Comparison of ENCODE assay signal across 8 cellular contexts in genomic region chr6:85677243-85677956, GRCh38. TPM values are rescaled to one million over a fixed set of nuclear protein-coding genes. Genes with fewer than 3 reads are reported as not detected.
DNase-seq lines count a peak whose midpoint lies in the region; ATAC-seq and TF ChIP-seq lines count a peak whose summit lies in the region.

No MANE protein-coding gene starts in this region.

- H2AFZ ChIP-seq in mammary epithelial cell (ENCODE audit: low read depth, low read length) (no peak overlapping the region), mesenchymal stem cell (ENCODE audit: low read depth, low read length) (no peak overlapping the region)

- intact Hi-C loops in mammary epithelial cell (cut with micrococcal nuclease), result loop anchor here (5.0 to 10.0 kb wide), 3 partner anchors 53 to 320 kb away; partner anchors contain the start of gene SNX14

- H3K9ac ChIP-seq in mammary epithelial cell (ENCODE audit: insufficient read depth, low read length) (peak overlapping the region; percentile 99), mesenchymal stem cell (ENCODE audit: low read length) (peak overlapping the region; percentile 97)

- no peak overlapping the region for H4K8ac ChIP-seq in mesenchymal stem cell (ENCODE audit: low read length)

- H3K4me1 ChIP-seq in mammary epithelial cell (ENCODE audit: insufficient read depth, low read length) (peaks cover 22% of the 10 kb centered on the region), mesenchymal stem cell (ENCODE audit: control insufficient read depth, insufficient read depth, low read depth, low read length) (peaks cover 2% of the 10 kb centered on the region), urinary bladder (ENCODE audit: insufficient read depth) (no peaks in the 10 kb centered on the region)

- H2BK15ac ChIP-seq in mesenchymal stem cell (ENCODE audit: low read depth, poor library complexity, severe bottlenecking), result no peak overlapping the region

- no peak overlapping the region for H2BK5ac ChIP-seq in mesenchymal stem cell (ENCODE audit: low read depth, low read length, poor library complexity, severe bottlenecking)

- BruUV-seq in mammary epithelial cell (replicated peaks; lab: Mats Ljungman, UMichigan), result no TSS peak

- whole genome bisulfite sequencing in mammary epithelial cell (ENCODE audit: low coverage, missing lambda C conversion rate), result under 1% methylated on average over 12 of the region's 12 CpGs
- under 1% methylated on average over 9 of the region's 12 CpGs for WGBS in mesenchymal stem cell
- under 1% methylated on average over 12 of the region's 12 CpGs for WGBS in urinary bladder

- no peak for ATAC-seq in GM18502 (IDR thresholded peaks at IDR 0.05; ENCODE audit: poor library complexity, unreplicated experiment)
- no peak for ATAC-seq in GM18520 (IDR thresholded peaks at IDR 0.05; ENCODE audit: unreplicated experiment)

- no peak overlapping the region for H2BK120ac ChIP-seq in mesenchymal stem cell (ENCODE audit: low read depth, low read length)

- H3K79me2 ChIP-seq in mammary epithelial cell (ENCODE audit: insufficient read depth, low read length), result peaks cover 54% of the 10 kb centered on the region

- dilution Hi-C loops in mammary epithelial cell (cut with HindIII; ENCODE audit: low sequenced_read_pairs), result loop anchor here (5.0 kb wide), 2 partner anchors 35 to 80 kb away; partner anchors contain the start of gene SYNCRIP

- H3K4me2 ChIP-seq in mammary epithelial cell (ENCODE audit: insufficient read depth, low read depth, low read length) (peak overlapping the region; percentile 80), mesenchymal stem cell (ENCODE audit: low read length, poor library complexity, severe bottlenecking) (no peak overlapping the region)

- H3K36me3 ChIP-seq in mammary epithelial cell (ENCODE audit: insufficient read depth, low read length) (peaks cover 28% of the 10 kb centered on the region), mesenchymal stem cell (ENCODE audit: control insufficient read depth in 1 of 2, insufficient read depth in 2 of 2, low read depth in 1 of 2, low read length in 2 of 2) (peaks cover 0 to 42% of the 10 kb centered on the region in 2 experiments), urinary bladder (ENCODE audit: insufficient read depth) (no peaks in the 10 kb centered on the region)

- H3K9me3 ChIP-seq in mammary epithelial cell (replicated peaks; ENCODE audit: insufficient read depth, low read length) (no peaks in the 10 kb centered on the region), mesenchymal stem cell (ENCODE audit: control insufficient read depth, low read length) (no peaks in the 10 kb centered on the region)

- no peak overlapping the region for H2AK5ac ChIP-seq in mesenchymal stem cell (ENCODE audit: low read length, severe bottlenecking)

- H3K27me3 ChIP-seq in mammary epithelial cell (ENCODE audit: insufficient read depth, low read length) (no peaks in the 10 kb centered on the region), mesenchymal stem cell (ENCODE audit: control insufficient read depth in 1 of 2, insufficient read depth in 1 of 2, low read length in 2 of 2) (no peaks in the 10 kb centered on the region)

- no peak overlapping the region for H2BK12ac ChIP-seq in mesenchymal stem cell (ENCODE audit: low read length in 2 of 2)

- no peak overlapping the region for H3K18ac ChIP-seq in mesenchymal stem cell (ENCODE audit: low read depth in 1 of 2, low read length in 2 of 2)

- no peak overlapping the region for H3K14ac ChIP-seq in mesenchymal stem cell (ENCODE audit: low read length in 2 of 2)

- H3K23ac ChIP-seq in mesenchymal stem cell (ENCODE audit: low read length in 2 of 2), result no peak overlapping the region

- peaks cover 2% of the 10 kb centered on the region for H3K79me1 ChIP-seq in mesenchymal stem cell (replicated peaks; ENCODE audit: low read length, poor library complexity, severe bottlenecking)

- CTCF ChIA-PET in mammary epithelial cell (lab: Charles Lee; ENCODE audit: low non-redundant PET), result no interaction called here

- H3K27ac ChIP-seq in mammary epithelial cell (ENCODE audit: insufficient read depth, low read depth, low read length), result peak overlapping the region; percentile 80
- no peak overlapping the region for H3K27ac ChIP-seq in mesenchymal stem cell (ENCODE audit: low read length, poor library complexity, severe bottlenecking)
- no peak overlapping the region for H3K27ac ChIP-seq in urinary bladder (ENCODE audit: low read depth)

- no peak overlapping the region for H4K91ac ChIP-seq in mesenchymal stem cell (ENCODE audit: low read length)

- DNase-seq in EL, result peak; percentile 20
- peak; percentile 40 for DNase-seq in LHCN-M2 (ENCODE audit: low read depth)
- no peak for DNase-seq in mammary epithelial cell
- DNase-seq in mesenchymal stem cell, result peak; percentile 79
- no peak for DNase-seq in iPS-NIHi7 (ENCODE audit: extremely low spot score)

- in situ Hi-C loops in mammary epithelial cell (cut with MboI; ENCODE audit: low sequenced_read_pairs in 2 of 2), result loop anchor here in 1 of 2 donors (5.0 kb wide), 1 partner anchor 35 kb away; the partner anchor contains the start of gene SYNCRIP

- H3K4me3 ChIP-seq in mammary epithelial cell (replicated peaks in 1 of 3; ENCODE audit: insufficient read depth in 1 of 3, low read depth in 2 of 3, low read length in 3 of 3) (peak overlapping the region; percentile 73 to 92 (median 90)), mesenchymal stem cell (ENCODE audit: insufficient read depth in 1 of 2, low read depth in 1 of 2, low read length in 2 of 2) (peak overlapping the region; percentile 41 to 95), urinary bladder (ENCODE audit: low read depth, low read length) (peak overlapping the region; percentile 90)

- peak in 1 of 2 donors; percentile 36 for TF ChIP-seq CTCF in mammary epithelial cell (conservative IDR thresholded peaks at IDR 0.05 in 1 of 2, IDR thresholded peaks at IDR 0.05 in 1 of 2; ENCODE audit: extremely low read depth in 1 of 2, insufficient read depth in 1 of 2, low read depth in 1 of 2, low read length in 2 of 2)

- no peak overlapping the region for H3K4ac ChIP-seq in mesenchymal stem cell (ENCODE audit: low read depth in 1 of 2, low read length in 2 of 2)

- H4K20me1 ChIP-seq in mammary epithelial cell (ENCODE audit: insufficient read depth, low read length), result peaks cover 6% of the 10 kb centered on the region

RNA-seq across cellular contexts. Expression of gene SYNCRIP, which starts 34.7 kb away (rescaled TPM):
- total RNA-seq in LHCN-M2 (2014; rRNA removed), result 107 and 121 TPM in 2 replicates
- 81.2 TPM for polyA plus RNA-seq in LHCN-M2 (2012)
- 100 to 1,000 TPM in 1 of 2 donors, 10 to 100 TPM in 1; 47.8 to 132 TPM for total RNA-seq in mammary epithelial cell
- 16.5 TPM for polyA plus RNA-seq in mammary epithelial cell
- polyA minus RNA-seq in mammary epithelial cell, result 64.8 TPM
- 96.5 TPM for polyA plus RNA-seq in mesenchymal stem cell (2013, experiment 1 of 2)
- 101 TPM for polyA plus RNA-seq in mesenchymal stem cell (2013, experiment 2 of 2)
- total RNA-seq in urinary bladder, result 111 TPM
- polyA plus RNA-seq in urinary bladder, result 55.5 TPM

Comparison
In these comparisons a context has a peak if more than half of its experiments do, and no peak if none do; other contexts are left out.
1. DNase-seq: peak in EL (single experiment), LHCN-M2 (single experiment) and mesenchymal stem cell (single experiment); none in mammary epithelial cell (single experiment) and iPS-NIHi7 (single experiment).
2. Peak in every context shown above with its lines, with median percentiles within 50 percentile points of each other: H3K4me3 ChIP-seq.